26 cellular contexts compared by ENCODE assay signal in the genomic region with DNA sequence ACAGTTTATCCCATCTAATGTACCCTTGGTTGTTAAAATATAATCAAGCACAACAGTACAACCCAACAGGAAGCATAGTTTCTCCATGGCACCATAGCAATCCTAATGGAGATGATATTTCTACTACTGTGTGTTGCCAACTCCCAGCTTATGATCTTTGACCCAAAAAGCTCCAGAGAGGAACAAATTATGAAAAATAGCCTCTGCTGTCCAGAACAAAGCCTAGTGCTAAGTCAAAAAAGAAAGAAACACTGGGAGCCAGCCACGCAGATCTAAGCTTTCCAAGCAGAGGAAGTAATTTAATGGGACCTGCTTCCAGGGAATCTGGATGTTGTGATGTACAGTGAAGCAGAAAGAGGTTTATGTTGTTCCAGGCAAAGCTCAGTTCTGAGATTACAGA.
"Had no signal": no experiment of that assay in that cellular context is flagged by ENCODE, and none has a peak within 500 bp of the region (broad histone marks: within the 10 kb centered on the region; RNA-seq: fewer than 3 reads in every experiment).

No MANE protein-coding gene starts in this region.

- H3K4me3 ChIP-seq: colonic mucosa, gastrocnemius medialis, heart left ventricle, hepatocyte, ovary, psoas muscle, sigmoid colon, stomach, tibial nerve, upper lobe of left lung had no signal

- H3K79me2 ChIP-seq: hepatocyte had no signal

- H3K27me3 ChIP-seq: colonic mucosa, gastrocnemius medialis, heart left ventricle, hepatocyte, ovary, sigmoid colon, stomach, tibial nerve, upper lobe of left lung had no signal

- H3K4me1 ChIP-seq: colonic mucosa, gastrocnemius medialis, psoas muscle, sigmoid colon, stomach, upper lobe of left lung had no signal

- H3K9me3 ChIP-seq: colonic mucosa, gastrocnemius medialis, heart left ventricle, ovary, psoas muscle, sigmoid colon, stomach, tibial nerve, upper lobe of left lung had no signal

- H3K27ac ChIP-seq: colonic mucosa, epithelial cell of prostate, gastrocnemius medialis, hepatocyte, ovary, psoas muscle, sigmoid colon, upper lobe of left lung had no signal

- H3K4me2 ChIP-seq: hepatocyte had no signal

- H2AFZ ChIP-seq: hepatocyte had no signal

- DNase-seq: colonic mucosa; effector CD8-positive, alpha-beta T cell; endodermal cell; foreskin fibroblast; gastrocnemius medialis; heart left ventricle; kidney; left cardiac atrium; mesenchymal stem cell; midbrain; naive thymus-derived CD4-positive, alpha-beta T cell; occipital lobe; ovary; posterior cingulate gyrus; psoas muscle; sigmoid colon; stimulated activated CD4-positive, alpha-beta T cell treated with anti-CD3 and anti-CD28 coated beads, Interleukin-2, amount 100 ng/mL, for 24 hours; stimulated activated CD4-positive, alpha-beta T cell treated with anti-CD3 and anti-CD28 coated beads, Interleukin-4, amount 100 ng/mL, for 24 hours; stimulated activated naive CD4-positive, alpha-beta T cell treated with Interleukin-2 at 50 U/mL for 16 hours; stomach; upper lobe of left lung had no signal

- ATAC-seq: esophagus mucosa; naive thymus-derived CD4-positive, alpha-beta T cell; psoas muscle; stimulated activated effector memory CD8-positive, alpha-beta T cell treated with anti-CD3 and anti-CD28 coated beads, Interleukin-12 subunit alpha, Interleukin-12 subunit beta, amount 100 ng/mL, for 72 hours had no signal

- H3K36me3 ChIP-seq: colonic mucosa, gastrocnemius medialis, heart left ventricle, ovary, sigmoid colon, stomach, tibial nerve, upper lobe of left lung had no signal
